19 cellular contexts compared by ENCODE assay signal in the genomic region with DNA sequence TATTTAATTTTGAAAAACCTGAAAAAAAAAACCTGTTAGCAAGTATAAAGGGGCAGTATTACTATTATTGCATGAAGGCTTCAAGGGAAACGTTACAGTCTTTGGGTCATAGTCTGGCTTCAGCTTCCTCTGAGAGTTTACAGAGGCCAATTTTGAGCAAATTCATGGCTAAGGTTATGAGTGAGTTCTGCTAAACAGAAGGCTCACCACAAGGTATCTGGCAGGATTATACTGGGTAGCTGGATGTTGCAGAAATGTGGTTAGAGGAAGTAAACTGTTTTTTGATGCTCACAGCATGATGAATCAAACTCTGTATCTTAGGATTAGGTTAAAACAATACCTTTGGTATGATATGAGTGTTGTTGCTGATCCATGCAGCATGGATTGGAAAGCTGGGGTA. TPM values are rescaled to one million over a fixed set of nuclear protein-coding genes. Genes with fewer than 3 reads are reported as not detected.
DNase-seq lines count a peak whose midpoint lies in the region; ATAC-seq and TF ChIP-seq lines count a peak whose summit lies in the region.
"Had no signal": no experiment of that assay in that cellular context is flagged by ENCODE, and none has a peak within 500 bp of the region (broad histone marks: within the 10 kb centered on the region; RNA-seq: fewer than 3 reads in every experiment).

No MANE protein-coding gene starts in this region.

- no peaks in the 10 kb centered on the region for H3K27me3 Mint-ChIP-seq in MCF 10A (ENCODE audit: insufficient read depth, unreplicated experiment)
- no peaks in the 10 kb centered on the region for H3K27me3 Mint-ChIP-seq in activated T-helper 17 cell treated with anti-CD3 and anti-CD28 coated beads, Interleukin-2, amount 50 U/mL, for 72 hours
- H3K27me3 Mint-ChIP-seq: B cell had no signal

- H3K9me3 Mint-ChIP-seq in MCF 10A (ENCODE audit: unreplicated experiment): peaks cover 22% of the 10 kb centered on the region
- peaks cover 17% of the 10 kb centered on the region for H3K9me3 Mint-ChIP-seq in activated T-helper 17 cell treated with anti-CD3 and anti-CD28 coated beads, Interleukin-2, amount 50 U/mL, for 72 hours

- H3K9me3 ChIP-seq in mammary epithelial cell (replicated peaks; ENCODE audit: insufficient read depth, low read length): no peaks in the 10 kb centered on the region
- no peaks in the 10 kb centered on the region for H3K9me3 ChIP-seq in PC-9 (ENCODE audit: insufficient read depth, low read depth)
- H3K9me3 ChIP-seq in tibial artery: peaks cover 0 to 3% (median 0%) of the 10 kb centered on the region in 3 donors

- POLR2A ChIA-PET in MCF 10A (lab: Yijun Ruan, JAX): interaction anchor here (0.9 to 4.5 kb wide), 4 partner anchors 9 to 14 kb away, joined by 3 to 17 read pairs (median 6); a partner anchor contains a TSS
- POLR2A ChIA-PET in PC-9 (lab: Charles Lee; ENCODE audit: unreplicated experiment): interaction anchor here (0.7 kb wide), 2 partner anchors 61 to 584 kb away, joined by 5 to 10 read pairs; no protein-coding TSS in a partner anchor

- ATAC-seq in activated T-helper 17 cell treated with anti-CD3 and anti-CD28 coated beads, Interleukin-2, amount 50 U/mL, for 72 hours (replicated peaks): peak; percentile 32
- ATAC-seq in HG03378 (IDR thresholded peaks at IDR 0.05; ENCODE audit: unreplicated experiment): no peak
- no peak for ATAC-seq in Right ventricle myocardium inferior
- ATAC-seq: Panc1 had no signal

- no peak overlapping the region for H3K4me3 Mint-ChIP-seq in MCF 10A (ENCODE audit: unreplicated experiment)
- H3K4me3 Mint-ChIP-seq in activated T-helper 17 cell treated with anti-CD3 and anti-CD28 coated beads, Interleukin-2, amount 50 U/mL, for 72 hours: no peak overlapping the region
- H3K4me3 Mint-ChIP-seq: B cell, CD14-positive monocyte had no signal

- peaks cover 13% of the 10 kb centered on the region for H3K4me1 Mint-ChIP-seq in MCF 10A (ENCODE audit: insufficient read depth, unreplicated experiment)
- H3K4me1 Mint-ChIP-seq in activated T-helper 17 cell treated with anti-CD3 and anti-CD28 coated beads, Interleukin-2, amount 50 U/mL, for 72 hours: peaks cover 17% of the 10 kb centered on the region

- H3K27ac ChIP-seq in mammary epithelial cell (ENCODE audit: insufficient read depth, low read depth, low read length) (no peak overlapping the region), PC-9 (no peak overlapping the region), tibial artery (no peak overlapping the region)

- DNase-seq in mammary epithelial cell: peak; percentile 31
- no peak for DNase-seq in MCF 10A (ENCODE audit: unreplicated experiment)
- peak; percentile 45 for DNase-seq in fibroblast of peridontal ligament (ENCODE audit: extremely low read depth)
- no peak for DNase-seq in PC-9
- DNase-seq in Right ventricle myocardium inferior (ENCODE audit: missing footprints): no peak
- DNase-seq in tibial artery: no peak
- DNase-seq: DMS53, GF-D8, KG1, NCI-H1105 treated with DMSO at 0.1 percent for 48 hours, NCI-H2029 treated with DMSO at 0.1 percent for 48 hours, NCI-H226, NCI-H510A treated with DMSO at 0.1 percent for 48 hours, NCI-H748 treated with DMSO at 0.1 percent for 48 hours had no signal

- no peaks in the 10 kb centered on the region for H3F3A ChIP-seq in PC-9 (ENCODE audit: insufficient read depth, low read depth)

- CTCF ChIA-PET in mammary epithelial cell (lab: Charles Lee; ENCODE audit: low non-redundant PET) (no interaction called here), MCF 10A (lab: Yijun Ruan, JAX) (interaction anchor here (0.6 to 2.4 kb wide), 6 partner anchors 9 to 749 kb away, joined by 3 to 16 read pairs (median 4); a partner anchor contains a TSS), PC-9 (lab: Charles Lee) (interaction anchor here (0.7 kb wide), 1 partner anchor 684 kb away, joined by 5 read pairs; no protein-coding TSS in a partner anchor)

- peaks cover 78% of the 10 kb centered on the region for H3K36me3 Mint-ChIP-seq in MCF 10A (ENCODE audit: insufficient read depth, unreplicated experiment)
- peaks cover 100% of the 10 kb centered on the region for H3K36me3 Mint-ChIP-seq in activated T-helper 17 cell treated with anti-CD3 and anti-CD28 coated beads, Interleukin-2, amount 50 U/mL, for 72 hours (ENCODE audit: low read depth)

- H3K79me2 ChIP-seq in mammary epithelial cell (ENCODE audit: insufficient read depth, low read length): peaks cover 25% of the 10 kb centered on the region
- no peaks in the 10 kb centered on the region for H3K79me2 ChIP-seq in PC-9 (ENCODE audit: low read depth)

- H3K9ac ChIP-seq in mammary epithelial cell (ENCODE audit: insufficient read depth, low read length): no peak overlapping the region

- no peaks in the 10 kb centered on the region for H3K9me2 ChIP-seq in PC-9 (ENCODE audit: insufficient read depth)

- no peak overlapping the region for H3K27ac Mint-ChIP-seq in MCF 10A (ENCODE audit: low read depth, unreplicated experiment)
- peak overlapping the region; percentile 19 for H3K27ac Mint-ChIP-seq in activated T-helper 17 cell treated with anti-CD3 and anti-CD28 coated beads, Interleukin-2, amount 50 U/mL, for 72 hours
- H3K27ac Mint-ChIP-seq: B cell, CD14-positive monocyte had no signal

- intact Hi-C loops in mammary epithelial cell (cut with micrococcal nuclease): no loop called here
- intact Hi-C loops in MCF 10A (cut with micrococcal nuclease): no loop called here
- intact Hi-C loops in PC-9 (cut with micrococcal nuclease; ENCODE audit: unreplicated experiment): no loop called here
- intact Hi-C loops in Right ventricle myocardium inferior (cut with DNase I): no loop called here
- intact Hi-C loops in tibial artery (cut with DNase I; ENCODE audit: low total_unique reads): no loop called here

- H3K4me1 ChIP-seq in mammary epithelial cell (ENCODE audit: insufficient read depth, low read length) (no peaks in the 10 kb centered on the region), PC-9 (replicated peaks; ENCODE audit: insufficient read depth) (no peaks in the 10 kb centered on the region), tibial artery (no peaks in the 10 kb centered on the region)

- in situ Hi-C loops in mammary epithelial cell (cut with MboI; ENCODE audit: low sequenced_read_pairs in 2 of 2): no loop called here

- no peak for TF ChIP-seq CTCF in mammary epithelial cell (conservative IDR thresholded peaks at IDR 0.05 in 1 of 2, IDR thresholded peaks at IDR 0.05 in 1 of 2; ENCODE audit: extremely low read depth in 1 of 2, insufficient read depth in 1 of 2, low read depth in 1 of 2, low read length in 2 of 2)
- TF ChIP-seq CTCF in MCF 10A (IDR thresholded peaks at IDR 0.05; ENCODE audit: unreplicated experiment): no peak
- TF ChIP-seq CTCF in PC-9 (conservative IDR thresholded peaks at IDR 0.05): no peak
- no peak for TF ChIP-seq CTCF in tibial artery (IDR thresholded peaks at IDR 0.05)

- dilution Hi-C loops in mammary epithelial cell (cut with HindIII; ENCODE audit: low sequenced_read_pairs): no loop called here

- H3K27me3 ChIP-seq in mammary epithelial cell (ENCODE audit: insufficient read depth, low read length) (no peaks in the 10 kb centered on the region), PC-9 (ENCODE audit: insufficient read depth, low read depth) (no peaks in the 10 kb centered on the region), tibial artery (no peaks in the 10 kb centered on the region)

- WGBS in mammary epithelial cell (ENCODE audit: low coverage, missing lambda C conversion rate): 88% methylated on average over 1 of the region's 1 CpG

- BruUV-seq in mammary epithelial cell (replicated peaks; lab: Mats Ljungman, UMichigan) (no TSS peak), MCF 10A (replicated peaks; lab: Mats Ljungman, UMichigan) (no TSS peak), PC-9 (replicated peaks; lab: Mats Ljungman, UMichigan) (no TSS peak)

- H2AFZ ChIP-seq in mammary epithelial cell (ENCODE audit: low read depth, low read length) (no peak overlapping the region), PC-9 (no peak overlapping the region)

- peaks cover 22% of the 10 kb centered on the region for H3K36me3 ChIP-seq in mammary epithelial cell (ENCODE audit: insufficient read depth, low read length)
- peaks cover 67% of the 10 kb centered on the region for H3K36me3 ChIP-seq in PC-9 (ENCODE audit: low read depth)
- peaks cover 74 to 96% (median 77%) of the 10 kb centered on the region in 3 donors for H3K36me3 ChIP-seq in tibial artery

- H4K20me1 ChIP-seq in mammary epithelial cell (ENCODE audit: insufficient read depth, low read length): no peaks in the 10 kb centered on the region
- H4K20me1 ChIP-seq in PC-9 (ENCODE audit: insufficient read depth): no peaks in the 10 kb centered on the region

- no peak overlapping the region for H3K4me3 ChIP-seq in mammary epithelial cell (replicated peaks in 1 of 3; ENCODE audit: insufficient read depth in 1 of 3, low read depth in 2 of 3, low read length in 3 of 3)
- H3K4me3 ChIP-seq in PC-9: no peak overlapping the region
- H3K4me3 ChIP-seq in tibial artery: no peak overlapping the region

- H3K4me2 ChIP-seq in mammary epithelial cell (ENCODE audit: insufficient read depth, low read depth, low read length) (no peak overlapping the region), PC-9 (no peak overlapping the region)

RNA-seq across cellular contexts. Expression of a gene that starts 9.3 kb away (rescaled TPM):
- 10 to 100 TPM; 30.3 to 59.4 TPM for total RNA-seq in mammary epithelial cell
- 26.0 TPM for polyA plus RNA-seq in mammary epithelial cell
- 9.3 TPM for polyA minus RNA-seq in mammary epithelial cell
- 49.1 and 65.4 TPM in 2 replicates for total RNA-seq in MCF 10A (2022)
- total RNA-seq in activated T-helper 17 cell treated with anti-CD3 and anti-CD28 coated beads, Interleukin-2, amount 50 U/mL, for 72 hours: 10 to 100 TPM; 37.0 to 69.2 TPM
- total RNA-seq in PC-9 (2021): 46.5 and 51.0 TPM in 2 replicates
- total RNA-seq in Right ventricle myocardium inferior: 53.9 TPM

RNA-seq across cellular contexts. Expression of a gene that starts 54.9 kb away (rescaled TPM):
- total RNA-seq in mammary epithelial cell (10 to 100 TPM; 12.5 to 16.7 TPM), MCF 10A (2022) (38.5 and 41.3 TPM in 2 replicates), PC-9 (2021) (15.7 and 20.0 TPM in 2 replicates), Right ventricle myocardium inferior (10.5 TPM)
- polyA plus RNA-seq in mammary epithelial cell: 6.0 TPM
- polyA minus RNA-seq in mammary epithelial cell: 0.67 TPM
- total RNA-seq in activated T-helper 17 cell treated with anti-CD3 and anti-CD28 coated beads, Interleukin-2, amount 50 U/mL, for 72 hours: 10 to 100 TPM; 15.4 to 22.5 TPM

Comparison
In these comparisons a context has a peak if more than half of its experiments do, and no peak if none do; other contexts are left out.
1. DNase-seq: peak in mammary epithelial cell (single experiment) and fibroblast of peridontal ligament (single experiment); none in MCF 10A (single experiment), PC-9 (0 of 2), Right ventricle myocardium inferior (single experiment) and tibial artery (0 of 2).